ENCODE assay signal across 14 cellular contexts in genomic region chr4:8284391-8284790, GRCh38. TPM values are rescaled to one million over a fixed set of nuclear protein-coding genes. Genes with fewer than 3 reads are reported as not detected.
DNase-seq lines count a peak whose midpoint lies in the region; ATAC-seq and TF ChIP-seq lines count a peak whose summit lies in the region.
"Had no signal": no experiment of that assay in that cellular context is flagged by ENCODE, and none has a peak within 500 bp of the region (broad histone marks: within the 10 kb centered on the region; RNA-seq: fewer than 3 reads in every experiment).

No MANE protein-coding gene starts in this region.

- no TSS peak for BruUV-seq in OCI-LY7 (replicated peaks; lab: Mats Ljungman, UMichigan)

- no peak overlapping the region for H3K4me2 ChIP-seq in OCI-LY7 (ENCODE audit: low read length)

- TF ChIP-seq CTCF in right atrium auricular region (IDR thresholded peaks at IDR 0.05), result no peak
- TF ChIP-seq CTCF in OCI-LY7 (conservative IDR thresholded peaks at IDR 0.05; ENCODE audit: low read length), result no peak

- H3K9me3 ChIP-seq in right atrium auricular region, result no peaks in the 10 kb centered on the region
- no peaks in the 10 kb centered on the region for H3K9me3 ChIP-seq in OCI-LY7 (ENCODE audit: low read length)

- H3K4me1 ChIP-seq in right atrium auricular region (peaks cover 0 to 34% of the 10 kb centered on the region in 2 donors), OCI-LY7 (ENCODE audit: insufficient read depth, low read length, poor library complexity, severe bottlenecking) (no peaks in the 10 kb centered on the region)

- H3K36me3 ChIP-seq in right atrium auricular region (no peaks in the 10 kb centered on the region), OCI-LY7 (ENCODE audit: insufficient read depth, low read length) (no peaks in the 10 kb centered on the region)

- no peak for ATAC-seq in Right ventricle myocardium inferior
- ATAC-seq in HG02678 (IDR thresholded peaks at IDR 0.05; ENCODE audit: unreplicated experiment), result no peak

- CTCF ChIA-PET in OCI-LY7 (lab: Charles Lee; ENCODE audit: unreplicated experiment), result no interaction called here

- H3K79me2 ChIP-seq in OCI-LY7 (ENCODE audit: insufficient read depth, low read depth, low read length), result no peaks in the 10 kb centered on the region

- H3K9me2 ChIP-seq in OCI-LY7 (ENCODE audit: insufficient read depth, low read length), result no peaks in the 10 kb centered on the region

- H3K27me3 ChIP-seq in right atrium auricular region, result no peaks in the 10 kb centered on the region

- no peak overlapping the region for H2AFZ ChIP-seq in OCI-LY7 (ENCODE audit: low read length)
- H2AFZ ChIP-seq: GM23248 had no signal

- H3K27ac ChIP-seq in right atrium auricular region, result peak overlapping the region; percentile 43 to 60
- H3K27ac ChIP-seq in OCI-LY7 (ENCODE audit: low read depth, low read length, poor library complexity, severe bottlenecking), result no peak overlapping the region
- H3K27ac ChIP-seq: 22Rv1, GM23248 had no signal

- no peaks in the 10 kb centered on the region for H4K20me1 ChIP-seq in OCI-LY7 (ENCODE audit: insufficient read depth, low read length)

- DNase-seq in Right ventricle myocardium inferior (ENCODE audit: missing footprints) (peak; percentile 54), cardiac septum (ENCODE audit: low spot score) (no peak), right atrium auricular region (ENCODE audit: low spot score) (no peak), posterior vena cava (ENCODE audit: low spot score) (peak; percentile 50), GM19238 (ENCODE audit: insufficient read length, low spot score) (no peak), OCI-LY7 (ENCODE audit: low spot score) (no peak), NCI-H2081 treated with DMSO at 0.1 percent for 48 hours (lab: John Stamatoyannopoulos, UW) (no peak)
- DNase-seq: CD4-positive, CD25-positive, alpha-beta regulatory T cell; DMS53; GF-D8; GM23248 had no signal

- POLR2A ChIA-PET in OCI-LY7 (lab: Charles Lee), result no interaction called here

- intact Hi-C loops in Right ventricle myocardium inferior (cut with DNase I) (no loop called here), cardiac septum (cut with DNase I) (no loop called here), posterior vena cava (cut with DNase I) (no loop called here), OCI-LY7 (cut with micrococcal nuclease; ENCODE audit: unreplicated experiment) (loop anchor here (1.0 kb wide), 1 partner anchor 119 kb away; no protein-coding TSS in a partner anchor)

- H3K4me3 ChIP-seq in right atrium auricular region, result no peak overlapping the region
- no peak overlapping the region for H3K4me3 ChIP-seq in OCI-LY7 (ENCODE audit: low read depth, low read length, poor library complexity, severe bottlenecking)
- H3K4me3 ChIP-seq: GM23248 had no signal

RNA-seq across cellular contexts. Expression of gene HTRA3, which starts 14.8 kb away (rescaled TPM):
- total RNA-seq in Right ventricle myocardium inferior, result 131 TPM
- total RNA-seq in cardiac septum, result 50.8 TPM
- total RNA-seq in right atrium auricular region, result 100 to 1,000 TPM in 1 of 2 donors, 10 to 100 TPM in 1; 33.8 to 124 TPM
- total RNA-seq in posterior vena cava, result 100 to 1,000 TPM in 1 of 2 donors, 10 to 100 TPM in 1; 14.9 to 104 TPM
- not detected in 2 replicates for total RNA-seq in OCI-LY7 (2014; rRNA removed; shearing (Covaris generic))
- not detected in 2 replicates for total RNA-seq in OCI-LY7 (2022)
- total RNA-seq: CD4-positive, CD25-positive, alpha-beta regulatory T cell; HT-29 had no signal

Comparison
In these comparisons a context has a peak if more than half of its experiments do, and no peak if none do; other contexts are left out.
1. DNase-seq: peak in Right ventricle myocardium inferior (single experiment) and posterior vena cava (single experiment); none in cardiac septum (single experiment), right atrium auricular region (single experiment), GM19238 (single experiment), OCI-LY7 (single experiment) and NCI-H2081 treated with DMSO at 0.1 percent for 48 hours (single experiment).
2. RNA of gene HTRA3, which starts 14.8 kb away (total RNA-seq): 131 TPM in Right ventricle myocardium inferior (single experiment), 33.8 to 124 TPM in right atrium auricular region, 14.9 to 104 TPM in posterior vena cava and 50.8 TPM in cardiac septum (single experiment); not detected in OCI-LY7; every median in the first group is over 10 times any median in the second.